Comparison of ENCODE assay signal across 8 cellular contexts in genomic region chr9:129823934-129824601, GRCh38. TPM values are rescaled to one million over a fixed set of nuclear protein-coding genes. Genes with fewer than 3 reads are reported as not detected.
DNase-seq lines count a peak whose midpoint lies in the region; ATAC-seq and TF ChIP-seq lines count a peak whose summit lies in the region.

TSS of gene TOR1A (minus strand) at chr9:129824136. CDS start at chr9:129824085, 51 bp downstream.

- intact Hi-C loops in esophagus squamous epithelium (cut with DNase I) = no loop called here

- peak; percentile 82 for ATAC-seq in GM21717 (IDR thresholded peaks at IDR 0.05; ENCODE audit: unreplicated experiment)
- peak; percentile 93 for ATAC-seq in activated T-cell treated with anti-CD3 and anti-CD28 coated beads, Interleukin-2, amount 50 U/mL, for 72 hours (replicated peaks in 1 of 2)

- H3K9me3 ChIP-seq in Peyer's patch = no peaks in the 10 kb centered on the region
- H3K9me3 ChIP-seq in esophagus squamous epithelium = no peaks in the 10 kb centered on the region

- H3K4me3 Mint-ChIP-seq in activated T-cell treated with anti-CD3 and anti-CD28 coated beads, Interleukin-2, amount 50 U/mL, for 72 hours = peak within 1 kb of the TSS; percentile 90 to 92

- TF ChIP-seq CTCF in KMS-11 (conservative IDR thresholded peaks at IDR 0.05; ENCODE audit: low read depth, low read length) (no peak), Peyer's patch (IDR thresholded peaks at IDR 0.05) (no peak), esophagus squamous epithelium (IDR thresholded peaks at IDR 0.05) (peak in 1 of 6 experiments; percentile 11)

- H3K4me2 ChIP-seq in KMS-11 = peak within 1 kb of the TSS; percentile 57; the same call in 1 of the 2 replicates

- peak; percentile 94 for DNase-seq in DMS153 (lab: John Stamatoyannopoulos, UW)
- DNase-seq in Peyer's patch = peak; percentile 91 to 98 (median 96)
- peak; percentile 95 for DNase-seq in activated T-cell treated with anti-CD3 and anti-CD28 coated beads, Interleukin-2, amount 50 U/mL, for 72 hours
- peak; percentile 74 for DNase-seq in esophagus squamous epithelium (lab: John Stamatoyannopoulos, UW)
- DNase-seq in myocyte (ENCODE audit: low read depth) = peak; percentile 96
- DNase-seq in stimulated activated CD8-positive, alpha-beta memory T cell treated with anti-CD3 and anti-CD28 coated beads, Interleukin-7, amount 100 ng/mL, for 48 hours (ENCODE audit: extremely low read depth in 1 of 2, low read depth in 1 of 2) = peak; percentile 76 to 86

- peak within 1 kb of the TSS; percentile 43 for H3K27ac ChIP-seq in KMS-11
- H3K27ac ChIP-seq in Peyer's patch = peak within 1 kb of the TSS; percentile 68 to 91 (median 84)
- H3K27ac ChIP-seq in esophagus squamous epithelium = peak within 1 kb of the TSS; percentile 84 to 92 (median 90)

- H3K9me3 Mint-ChIP-seq in activated T-cell treated with anti-CD3 and anti-CD28 coated beads, Interleukin-2, amount 50 U/mL, for 72 hours = no peaks in the 10 kb centered on the region

- H3K36me3 Mint-ChIP-seq in activated T-cell treated with anti-CD3 and anti-CD28 coated beads, Interleukin-2, amount 50 U/mL, for 72 hours (ENCODE audit: insufficient read depth in 2 of 2) = peaks cover 7 to 20% of the 10 kb centered on the region in 2 donors

- peaks cover 10% of the 10 kb centered on the region for H3K79me2 ChIP-seq in KMS-11 (ENCODE audit: insufficient read depth, low read depth)

- H3K36me3 ChIP-seq in KMS-11 (ENCODE audit: insufficient read depth) = 0 out of 2 replicates have a peak, but pooled peaks cover 3% of the 10 kb centered on the region
- H3K36me3 ChIP-seq in Peyer's patch = peaks cover 0 to 54% (median 0%) of the 10 kb centered on the region in 3 donors
- H3K36me3 ChIP-seq in esophagus squamous epithelium = peaks cover 11 to 64% (median 30%) of the 10 kb centered on the region in 3 donors

- H3K27ac Mint-ChIP-seq in activated T-cell treated with anti-CD3 and anti-CD28 coated beads, Interleukin-2, amount 50 U/mL, for 72 hours = peak within 1 kb of the TSS; percentile 82

- H2AFZ ChIP-seq in KMS-11 (ENCODE audit: low read depth) = peak within 1 kb of the TSS; percentile 66

- peak within 1 kb of the TSS; percentile 82 for H3K9ac ChIP-seq in KMS-11

- H4K20me1 ChIP-seq in KMS-11 (ENCODE audit: insufficient read depth) = no peaks in the 10 kb centered on the region

- H3K4me1 ChIP-seq in KMS-11 (ENCODE audit: low read depth, poor library complexity, severe bottlenecking) = peaks cover 3% of the 10 kb centered on the region
- H3K4me1 ChIP-seq in Peyer's patch = peaks cover 0 to 10% (median 0%) of the 10 kb centered on the region in 4 donors
- H3K4me1 ChIP-seq in esophagus squamous epithelium = peaks cover 7 to 12% (median 9%) of the 10 kb centered on the region in 3 donors

- H3K27me3 Mint-ChIP-seq in activated T-cell treated with anti-CD3 and anti-CD28 coated beads, Interleukin-2, amount 50 U/mL, for 72 hours (ENCODE audit: low read depth) = no peaks in the 10 kb centered on the region

- H3K4me3 ChIP-seq in KMS-11 (IDR thresholded peaks at IDR 0.05; ENCODE audit: insufficient read depth, low read depth, low read length) (no peak within 1 kb of the TSS), Peyer's patch (peak within 1 kb of the TSS; percentile 79 to 94 (median 92)), esophagus squamous epithelium (peak within 1 kb of the TSS; percentile 93 to 99 (median 96))

- TF ChIP-seq POLR2A in Peyer's patch (IDR thresholded peaks at IDR 0.05) (peak; percentile 56 to 57), esophagus squamous epithelium (IDR thresholded peaks at IDR 0.05) (peak in 3 of 4 donors; percentile 43 to 51 (median 45))

- peaks cover 14% of the 10 kb centered on the region for H3K4me1 Mint-ChIP-seq in activated T-cell treated with anti-CD3 and anti-CD28 coated beads, Interleukin-2, amount 50 U/mL, for 72 hours (ENCODE audit: low read depth)

- H3K27me3 ChIP-seq in KMS-11 (ENCODE audit: insufficient read depth, low read depth) (no peaks in the 10 kb centered on the region), Peyer's patch (no peaks in the 10 kb centered on the region), esophagus squamous epithelium (no peaks in the 10 kb centered on the region)

- 1 to 22% methylated on average over 5 to 28 of the region's 47 CpGs for WGBS in esophagus squamous epithelium, 2 donors

RNA-seq across cellular contexts. Expression of gene TOR1A, which starts in this region (rescaled TPM):
- 10 to 100 TPM; 28.9 to 49.6 (median 39.8) TPM for total RNA-seq in Peyer's patch
- 10 to 100 TPM; 47.0 to 49.3 TPM for total RNA-seq in activated T-cell treated with anti-CD3 and anti-CD28 coated beads, Interleukin-2, amount 50 U/mL, for 72 hours
- 10 to 100 TPM; 11.3 to 34.7 (median 24.8) TPM for total RNA-seq in esophagus squamous epithelium
- 40.5 and 47.0 TPM in 2 replicates for total RNA-seq in myocyte
- polyA plus RNA-seq in myocyte (2012) = 64.3 TPM
